ENCODE assay signal across 2 cellular contexts in genomic region chr10:84447701-84448400, GRCh38.
TF ChIP-seq lines count a peak whose summit lies in the region.

No MANE protein-coding gene starts in this region.

TF ChIP-seq in GM12891, 5 proteins besides CTCF, POLR2A, EP300 and RAD21 (continued from another document):
- TF ChIP-seq SPI1 (IDR thresholded peaks at IDR 0.05; ENCODE audit: low read depth, low read length) (no peak), TAF1 (IDR thresholded peaks at IDR 0.05; ENCODE audit: low read depth, low read length) (no peak), PAX5 (IDR thresholded peaks at IDR 0.05; ENCODE audit: insufficient read depth, low read length, severe bottlenecking) (no peak)

TF ChIP-seq in H1, 55 proteins besides CTCF, POLR2A, EP300 and RAD21 (continued from another document):
- TF ChIP-seq SIX5 (IDR thresholded peaks at IDR 0.05; ENCODE audit: low read depth, low read length) (no peak), HDAC2 (IDR thresholded peaks at IDR 0.05; ENCODE audit: borderline replicate concordance in 1 of 2, low read depth in 2 of 2, low read length in 2 of 2) (no peak), CHD1 (IDR thresholded peaks at IDR 0.05; ENCODE audit: low read depth, low read length) (no peak), ATF2 (IDR thresholded peaks at IDR 0.05; ENCODE audit: low read length) (no peak), BACH1 (IDR thresholded peaks at IDR 0.05; ENCODE audit: low read length) (no peak), NANOG (IDR thresholded peaks at IDR 0.05; ENCODE audit: insufficient read depth, low read depth, low read length, poor library complexity, severe bottlenecking) (no peak), CBX5 (IDR thresholded peaks at IDR 0.05; ENCODE audit: low read depth, low read length) (no peak), HDAC6 (IDR thresholded peaks at IDR 0.05; ENCODE audit: low read depth, low read length) (no peak), KDM1A (IDR thresholded peaks at IDR 0.05; ENCODE audit: borderline replicate concordance, low read length) (no peak), GABPA (IDR thresholded peaks at IDR 0.05; ENCODE audit: borderline replicate concordance, insufficient read depth, low read length) (no peak), EZH2 (IDR thresholded peaks at IDR 0.05; ENCODE audit: low read depth, low read length, severe bottlenecking) (no peak)
TF ChIP-seq in H1: peak in this region for 0.
